Comparison of ENCODE assay signal across 8 cellular contexts in genomic region chr2:177211602-177212105, GRCh38. TPM values are rescaled to one million over a fixed set of nuclear protein-coding genes. Genes with fewer than 3 reads are reported as not detected.
A peak's percentile ranks its signal among the peaks of the same experiment; 100 is the strongest.
DNase-seq lines count a peak whose midpoint lies in the region; ATAC-seq and TF ChIP-seq lines count a peak whose summit lies in the region.

No MANE protein-coding gene starts in this region.

- peak overlapping the region; percentile 85 for H3K4me3 ChIP-seq in CD8-positive, alpha-beta memory T cell (ENCODE audit: low read length)
- H3K4me3 ChIP-seq in MM.1S (ENCODE audit: low read length), result peak overlapping the region; percentile 71
- peak overlapping the region; percentile 74 to 92 for H3K4me3 ChIP-seq in duodenal mucosa (ENCODE audit: low read depth in 1 of 2, low read length in 2 of 2)
- peak overlapping the region; percentile 97 for H3K4me3 ChIP-seq in neuron (ENCODE audit: low read length)

- H3K36me3 Mint-ChIP-seq in CD8-positive, alpha-beta memory T cell, result peaks cover 11 to 43% (median 11%) of the 10 kb centered on the region in 3 donors

- peaks cover 52% of the 10 kb centered on the region for H3K79me2 ChIP-seq in MM.1S (ENCODE audit: low read length)

- TF ChIP-seq CTCF in MM.1S (IDR thresholded peaks at IDR 0.05; ENCODE audit: low read length), result no peak

- DNase-seq in CD8-positive, alpha-beta memory T cell, result no peak
- DNase-seq in MM.1S, result peak; percentile 14
- no peak for DNase-seq in iPS-NIHi11 (ENCODE audit: low spot score)
- no peak for DNase-seq in NCI-H1694 treated with DMSO at 0.1 percent for 48 hours (lab: John Stamatoyannopoulos, UW)
- no peak for DNase-seq in activated gamma-delta T cell treated with Interleukin-2 at 50 U/mL for 16 hours

- H3K9ac ChIP-seq in MM.1S (ENCODE audit: low read length), result peak overlapping the region; percentile 97
- H3K9ac ChIP-seq in duodenal mucosa (ENCODE audit: low read depth in 1 of 2, low read length in 2 of 2), result peak overlapping the region; percentile 93 to 99

- CTCF ChIA-PET in CD8-positive, alpha-beta memory T cell (lab: Charles Lee), result interaction anchor here (0.9 to 1.7 kb wide), 7 partner anchors 10 to 63 kb away, joined by 3 to 37 read pairs (median 3); partner anchors contain the start of gene NFE2L2

- H3K9me2 ChIP-seq in MM.1S (replicated peaks; ENCODE audit: insufficient read depth, low read length), result no peaks in the 10 kb centered on the region

- no peaks in the 10 kb centered on the region for H3K9me3 ChIP-seq in CD8-positive, alpha-beta memory T cell (ENCODE audit: low read length)
- no peaks in the 10 kb centered on the region for H3K9me3 ChIP-seq in MM.1S (replicated peaks; ENCODE audit: insufficient read depth, low read length)
- no peaks in the 10 kb centered on the region for H3K9me3 ChIP-seq in duodenal mucosa (ENCODE audit: control insufficient read depth in 1 of 2, low read length in 2 of 2)
- no peaks in the 10 kb centered on the region for H3K9me3 ChIP-seq in neuron (ENCODE audit: low read length)

- POLR2A ChIA-PET in CD8-positive, alpha-beta memory T cell (lab: Charles Lee), result interaction anchor here (0.7 to 4.8 kb wide), 6 partner anchors 9 to 181 kb away, joined by 3 to 145 read pairs (median 6); partner anchors contain the start of gene NFE2L2

- ATAC-seq in GM19467 (IDR thresholded peaks at IDR 0.05; ENCODE audit: unreplicated experiment), result no peak

- peak overlapping the region; percentile 99 to 100 (median 100) for H3K27ac Mint-ChIP-seq in CD8-positive, alpha-beta memory T cell

- H3K4me3 Mint-ChIP-seq in CD8-positive, alpha-beta memory T cell, result peak overlapping the region; percentile 91 to 99 (median 93)

- H3K4me2 ChIP-seq in MM.1S (ENCODE audit: low read depth, low read length), result peak overlapping the region; percentile 73

- H2AFZ ChIP-seq in MM.1S (ENCODE audit: low read length) (peak overlapping the region; percentile 29; the same call in 1 of the 2 replicates), neuron (ENCODE audit: low read depth, low read length) (peak overlapping the region; percentile 42)

- peaks cover 44 to 53% (median 50%) of the 10 kb centered on the region in 3 donors for H3K4me1 Mint-ChIP-seq in CD8-positive, alpha-beta memory T cell

- peaks cover 13% of the 10 kb centered on the region for H3F3A ChIP-seq in MM.1S (ENCODE audit: insufficient read depth, low read length)

- peak overlapping the region; percentile 100 for H3K27ac ChIP-seq in CD8-positive, alpha-beta memory T cell (ENCODE audit: low read depth, low read length)
- peak overlapping the region; percentile 95 for H3K27ac ChIP-seq in MM.1S (ENCODE audit: low read length)
- peak overlapping the region; percentile 99 for H3K27ac ChIP-seq in duodenal mucosa (ENCODE audit: low read depth, low read length)

- no peaks in the 10 kb centered on the region for H3K27me3 ChIP-seq in CD8-positive, alpha-beta memory T cell (ENCODE audit: insufficient read depth, low read length, poor library complexity, severe bottlenecking)
- H3K27me3 ChIP-seq in MM.1S (replicated peaks; ENCODE audit: insufficient read depth, low read length), result no peaks in the 10 kb centered on the region
- H3K27me3 ChIP-seq in duodenal mucosa (ENCODE audit: control insufficient read depth in 1 of 2, insufficient read depth in 2 of 2, low read length in 2 of 2), result no peaks in the 10 kb centered on the region
- H3K27me3 ChIP-seq in neuron (ENCODE audit: insufficient read depth, low read length), result no peaks in the 10 kb centered on the region

- H3K9me3 Mint-ChIP-seq in CD8-positive, alpha-beta memory T cell, result no peaks in the 10 kb centered on the region

- H3K27me3 Mint-ChIP-seq in CD8-positive, alpha-beta memory T cell, result peaks cover 0 to 10% of the 10 kb centered on the region in 2 donors

- peaks cover 27% of the 10 kb centered on the region for H4K20me1 ChIP-seq in MM.1S (ENCODE audit: insufficient read depth, low read length)

- peaks cover 45% of the 10 kb centered on the region for H3K4me1 ChIP-seq in CD8-positive, alpha-beta memory T cell (ENCODE audit: insufficient read depth, low read length)
- H3K4me1 ChIP-seq in MM.1S (ENCODE audit: low read length) (peaks cover 21% of the 10 kb centered on the region), duodenal mucosa (ENCODE audit: control insufficient read depth in 1 of 2, insufficient read depth in 2 of 2, low read length in 2 of 2) (peaks cover 23 to 31% of the 10 kb centered on the region in 2 donors), neuron (ENCODE audit: insufficient read depth, low read length) (peaks cover 25% of the 10 kb centered on the region)

- peaks cover 9% of the 10 kb centered on the region for H3K36me3 ChIP-seq in CD8-positive, alpha-beta memory T cell (ENCODE audit: insufficient read depth, low read length)
- peaks cover 6% of the 10 kb centered on the region; the same call in 1 of the 2 replicates for H3K36me3 ChIP-seq in MM.1S (replicated peaks; ENCODE audit: insufficient read depth, low read length)
- peaks cover 5 to 18% of the 10 kb centered on the region in 2 donors for H3K36me3 ChIP-seq in duodenal mucosa (ENCODE audit: control insufficient read depth in 1 of 2, insufficient read depth in 2 of 2, low read length in 2 of 2)
- H3K36me3 ChIP-seq in neuron (ENCODE audit: insufficient read depth, low read length), result peaks cover 22% of the 10 kb centered on the region

RNA-seq across cellular contexts. Expression of gene HNRNPA3, which starts 0.9 kb away (rescaled TPM):
- total RNA-seq in CD8-positive, alpha-beta memory T cell, result 100 to 1,000 TPM; 203 to 216 TPM
- 58.3 TPM for polyA plus RNA-seq in CD8-positive, alpha-beta memory T cell

RNA-seq across cellular contexts. Expression of gene NFE2L2, which starts 52.9 kb away (rescaled TPM):
- 10 to 100 TPM; 58.0 to 63.0 TPM for total RNA-seq in CD8-positive, alpha-beta memory T cell
- 47.7 TPM for polyA plus RNA-seq in CD8-positive, alpha-beta memory T cell
